In genomic region chr1:1116701-1117468, GRCh38 we compare ENCODE assay signal across 2 cellular contexts.
TF ChIP-seq lines count a peak whose summit lies in the region.

No MANE protein-coding gene starts in this region.

TF ChIP-seq in SK-N-SH, 30 proteins besides CTCF, POLR2A, EP300 and RAD21 (continued from another document):
- TF ChIP-seq TAF1 (IDR thresholded peaks at IDR 0.05; ENCODE audit: borderline replicate concordance, low read depth, low read length): no peak
- no peak for TF ChIP-seq PBX3 (IDR thresholded peaks at IDR 0.05)

TF ChIP-seq in SK-N-SH treated with all-trans-retinoic acid at 6 μM for 48 hours, 23 proteins besides CTCF, POLR2A, EP300 and RAD21 (continued from another document):
- TF ChIP-seq PATZ1 (CRISPR knock-in tag; IDR thresholded peaks at IDR 0.05; ENCODE audit: borderline replicate concordance) (no peak), GLIS3 (CRISPR knock-in tag; IDR thresholded peaks at IDR 0.05) (no peak), CSDC2 (CRISPR knock-in tag; IDR thresholded peaks at IDR 0.05) (no peak), CSRNP3 (CRISPR knock-in tag; IDR thresholded peaks at IDR 0.05) (no peak), RARB (CRISPR knock-in tag; IDR thresholded peaks at IDR 0.05) (no peak), SNAI2 (CRISPR knock-in tag; IDR thresholded peaks at IDR 0.05) (no peak), ESRRG (CRISPR knock-in tag; IDR thresholded peaks at IDR 0.05) (no peak), PPARA (CRISPR knock-in tag; IDR thresholded peaks at IDR 0.05; ENCODE audit: borderline replicate concordance) (no peak), BACH2 (CRISPR knock-in tag; IDR thresholded peaks at IDR 0.05; ENCODE audit: borderline replicate concordance) (no peak), TCF4 (CRISPR knock-in tag; IDR thresholded peaks at IDR 0.05; ENCODE audit: borderline replicate concordance) (no peak), ZFP3 (CRISPR knock-in tag; IDR thresholded peaks at IDR 0.05) (no peak), TSHZ2 (CRISPR knock-in tag; IDR thresholded peaks at IDR 0.05) (no peak)
